In genomic region chr7:47941136-47941844, GRCh38 we compare ENCODE assay signal across 7 cellular contexts. TPM values are rescaled to one million over a fixed set of nuclear protein-coding genes. Genes with fewer than 3 reads are reported as not detected.
A peak's percentile ranks its signal among the peaks of the same experiment; 100 is the strongest.
DNase-seq lines count a peak whose midpoint lies in the region; ATAC-seq and TF ChIP-seq lines count a peak whose summit lies in the region.

No MANE protein-coding gene starts in this region.

- ATAC-seq in right lobe of liver (peak; percentile 26 to 68 (median 43)), GM19397 (IDR thresholded peaks at IDR 0.05; ENCODE audit: unreplicated experiment) (no peak), left lobe of liver (no peak)

- H3K4me1 ChIP-seq in right lobe of liver: no peaks in the 10 kb centered on the region
- peaks cover 5% of the 10 kb centered on the region for H3K4me1 ChIP-seq in vagina

- H3K36me3 ChIP-seq in right lobe of liver: no peaks in the 10 kb centered on the region
- H3K36me3 ChIP-seq in vagina: no peaks in the 10 kb centered on the region

- H3K9me3 ChIP-seq in right lobe of liver (no peaks in the 10 kb centered on the region), vagina (no peaks in the 10 kb centered on the region)

- intact Hi-C loops in right lobe of liver (cut with DNase I): no loop called here
- intact Hi-C loops in vagina (cut with DNase I): no loop called here

- H3K27ac ChIP-seq in cingulate gyrus (ENCODE audit: low read depth, low read length): peak overlapping the region; percentile 54
- peak overlapping the region; percentile 4 to 71 (median 53) for H3K27ac ChIP-seq in right lobe of liver
- H3K27ac ChIP-seq in vagina: peak overlapping the region; percentile 22

- no peaks in the 10 kb centered on the region for H3K27me3 ChIP-seq in right lobe of liver
- no peaks in the 10 kb centered on the region for H3K27me3 ChIP-seq in vagina

- TF ChIP-seq POLR2A in right lobe of liver (IDR thresholded peaks at IDR 0.05): no peak
- no peak for TF ChIP-seq POLR2A in vagina (IDR thresholded peaks at IDR 0.05)

- TF ChIP-seq CTCF in right lobe of liver (IDR thresholded peaks at IDR 0.05): no peak
- no peak for TF ChIP-seq CTCF in vagina (IDR thresholded peaks at IDR 0.05)

- 43% methylated on average over 6 of the region's 9 CpGs for WGBS in right lobe of liver (ENCODE audit: insufficient coverage, low coverage, low lambda C conversion rate, missing lambda C conversion rate)

- DNase-seq in M059J (ENCODE audit: low read depth) (peak; percentile 88), right lobe of liver (no peak), vagina (ENCODE audit: extremely low spot score in 2 of 2) (peak; percentile 74 to 77), COR-L47 (lab: John Stamatoyannopoulos, UW) (no peak), left lobe of liver (ENCODE audit: low spot score) (no peak)

- no peak overlapping the region for H3K4me3 ChIP-seq in right lobe of liver
- no peak overlapping the region for H3K4me3 ChIP-seq in vagina

RNA-seq across cellular contexts. Expression of gene PKD1L1, which starts 7.0 kb away (rescaled TPM):
- 0.02 and 2.7 TPM in 2 replicates for total RNA-seq in M059J (2014; rRNA removed; shearing (Covaris generic))
- 1 to 10 TPM in 1 of 6 experiments, under 1 TPM in 4, not detected in 1; 0.13 to 1.4 (median 0.51) TPM for total RNA-seq in right lobe of liver
- total RNA-seq in vagina: 0.49 TPM
- total RNA-seq in left lobe of liver: 0.45 TPM

RNA-seq across cellular contexts. Expression of gene HUS1, which starts 38.1 kb away (rescaled TPM):
- 7.5 and 19.4 TPM in 2 replicates for total RNA-seq in M059J (2014; rRNA removed; shearing (Covaris generic))
- total RNA-seq in right lobe of liver (10 to 100 TPM; 16.1 to 40.5 (median 25.5) TPM), vagina (28.5 TPM), left lobe of liver (15.4 TPM)

Comparison
In these comparisons a context has a peak if more than half of its experiments do, and no peak if none do; other contexts are left out.
1. DNase-seq: peak in M059J (single experiment) and vagina (2 of 2); none in right lobe of liver (0 of 3), COR-L47 (single experiment) and left lobe of liver (single experiment).
2. ATAC-seq: peak in right lobe of liver (4 of 4); none in GM19397 (single experiment) and left lobe of liver (single experiment).
3. Peak in every context shown above with its lines, with median percentiles within 50 percentile points of each other: H3K27ac ChIP-seq.